In the genomic region with DNA sequence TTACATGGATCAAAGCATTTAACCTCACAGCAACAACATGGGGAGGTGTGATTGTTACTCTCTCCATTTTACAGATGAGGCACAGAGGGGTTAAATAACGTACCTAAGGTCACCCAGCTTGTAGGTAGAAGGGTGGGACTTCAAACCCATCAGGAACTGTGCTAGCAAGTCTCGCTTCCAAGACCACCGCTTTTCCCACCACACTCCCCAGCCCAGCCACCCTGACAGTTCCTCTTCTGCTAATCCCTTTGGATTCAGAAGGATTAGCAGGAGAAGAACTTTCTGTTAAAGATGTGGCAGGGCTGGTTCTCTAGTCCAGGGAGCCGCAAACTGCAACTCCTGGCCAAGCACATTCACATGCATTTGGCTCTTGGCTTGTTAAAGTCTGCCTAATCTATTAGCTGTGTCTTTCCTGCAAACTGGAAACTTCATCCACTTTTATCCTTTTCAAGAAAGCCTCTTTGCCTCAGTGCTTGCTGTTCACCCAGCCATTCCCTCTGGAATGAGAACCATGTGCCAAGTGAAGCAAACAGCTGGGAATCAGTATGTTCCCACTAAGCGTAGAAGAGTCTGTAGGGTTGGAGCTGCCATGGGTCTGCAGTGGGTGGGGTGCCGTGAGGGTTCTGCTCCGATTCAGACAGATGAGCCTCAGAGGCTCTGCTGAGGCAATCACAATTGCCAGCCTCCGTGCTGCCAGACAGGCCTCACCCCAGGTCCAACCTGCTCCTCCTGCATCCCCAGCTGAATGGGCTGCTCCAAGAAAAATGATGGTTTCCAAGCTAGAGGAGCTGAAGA, we compare ENCODE assay signal across 2 cellular contexts.
TF ChIP-seq lines count a peak whose summit lies in the region.

No MANE protein-coding gene starts in this region.

TF ChIP-seq in SK-N-SH, 30 proteins besides CTCF, POLR2A, EP300 and RAD21 (continued from another document):
- TF ChIP-seq, protein P1, sequence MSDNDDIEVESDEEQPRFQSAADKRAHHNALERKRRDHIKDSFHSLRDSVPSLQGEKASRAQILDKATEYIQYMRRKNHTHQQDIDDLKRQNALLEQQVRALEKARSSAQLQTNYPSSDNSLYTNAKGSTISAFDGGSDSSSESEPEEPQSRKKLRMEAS (IDR thresholded peaks at IDR 0.05; ENCODE audit: low read depth), result no peak
- TF ChIP-seq TAF1 (IDR thresholded peaks at IDR 0.05; ENCODE audit: borderline replicate concordance, low read depth, low read length), result no peak
- TF ChIP-seq TCF12 (IDR thresholded peaks at IDR 0.05), result no peak
- TF ChIP-seq EZH2phosphoT487 (IDR thresholded peaks at IDR 0.05; ENCODE audit: borderline replicate concordance, low read depth), result no peak
- no peak for TF ChIP-seq GABPA (IDR thresholded peaks at IDR 0.05; ENCODE audit: low read depth)
- TF ChIP-seq NRF1 (IDR thresholded peaks at IDR 0.05; ENCODE audit: low read depth, low read length), result no peak
- no peak for TF ChIP-seq FOXM1 (IDR thresholded peaks at IDR 0.05; ENCODE audit: low read depth)
- TF ChIP-seq RXRA (IDR thresholded peaks at IDR 0.05; ENCODE audit: borderline replicate concordance, low read depth), result no peak
- TF ChIP-seq SIN3A (IDR thresholded peaks at IDR 0.05; ENCODE audit: borderline replicate concordance, low read depth, low read length), result no peak
- no peak for TF ChIP-seq SMC3 (IDR thresholded peaks at IDR 0.05; ENCODE audit: low read depth, low read length)

TF ChIP-seq in SK-N-SH treated with all-trans-retinoic acid at 6 μM for 48 hours, 23 proteins besides CTCF, POLR2A, EP300 and RAD21 (continued from another document):
- no peak for TF ChIP-seq ZC3H10 (CRISPR knock-in tag; IDR thresholded peaks at IDR 0.05)
- no peak for TF ChIP-seq ISL1 (CRISPR knock-in tag; IDR thresholded peaks at IDR 0.05)
- no peak for TF ChIP-seq ZNF70 (CRISPR knock-in tag; IDR thresholded peaks at IDR 0.05)
- no peak for TF ChIP-seq ARNTL (CRISPR knock-in tag; IDR thresholded peaks at IDR 0.05; ENCODE audit: borderline replicate concordance, low read depth)
- TF ChIP-seq TOX (CRISPR knock-in tag; IDR thresholded peaks at IDR 0.05; ENCODE audit: borderline replicate concordance), result no peak
- TF ChIP-seq CSDC2 (CRISPR knock-in tag; IDR thresholded peaks at IDR 0.05), result no peak
- no peak for TF ChIP-seq ESRRG (CRISPR knock-in tag; IDR thresholded peaks at IDR 0.05)
- TF ChIP-seq OSR1 (CRISPR knock-in tag; IDR thresholded peaks at IDR 0.05), result no peak
- TF ChIP-seq, protein P2, sequence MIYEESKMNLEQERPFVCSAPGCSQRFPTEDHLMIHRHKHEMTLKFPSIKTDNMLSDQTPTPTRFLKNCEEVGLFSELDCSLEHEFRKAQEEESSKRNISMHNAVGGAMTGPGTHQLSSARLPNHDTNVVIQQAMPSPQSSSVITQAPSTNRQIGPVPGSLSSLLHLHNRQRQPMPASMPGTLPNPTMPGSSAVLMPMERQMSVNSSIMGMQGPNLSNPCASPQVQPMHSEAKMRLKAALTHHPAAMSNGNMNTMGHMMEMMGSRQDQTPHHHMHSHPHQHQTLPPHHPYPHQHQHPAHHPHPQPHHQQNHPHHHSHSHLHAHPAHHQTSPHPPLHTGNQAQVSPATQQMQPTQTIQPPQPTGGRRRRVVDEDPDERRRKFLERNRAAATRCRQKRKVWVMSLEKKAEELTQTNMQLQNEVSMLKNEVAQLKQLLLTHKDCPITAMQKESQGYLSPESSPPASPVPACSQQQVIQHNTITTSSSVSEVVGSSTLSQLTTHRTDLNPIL (CRISPR knock-in tag; IDR thresholded peaks at IDR 0.05; ENCODE audit: low read depth), result no peak
- TF ChIP-seq SNAI2 (CRISPR knock-in tag; IDR thresholded peaks at IDR 0.05), result no peak
TF ChIP-seq in SK-N-SH treated with all-trans-retinoic acid at 6 μM for 48 hours: peak in this region for 0.
